In genomic region chr14:103121846-103122577, GRCh38 we compare ENCODE assay signal across 8 cellular contexts. TPM values are rescaled to one million over a fixed set of nuclear protein-coding genes. Genes with fewer than 3 reads are reported as not detected.
DNase-seq lines count a peak whose midpoint lies in the region; ATAC-seq and TF ChIP-seq lines count a peak whose summit lies in the region.

No MANE protein-coding gene starts in this region.

- H3F3A ChIP-seq in DOHH2 (ENCODE audit: control insufficient read depth, insufficient read depth): peaks cover 27% of the 10 kb centered on the region

- peaks cover 24% of the 10 kb centered on the region for H3K27me3 Mint-ChIP-seq in T-helper 17 cell

- H3K4me1 ChIP-seq in DOHH2 (ENCODE audit: control insufficient read depth, low read length) (peaks cover 72% of the 10 kb centered on the region), heart right ventricle (peaks cover 27 to 93% (median 77%) of the 10 kb centered on the region in 9 donors)

- TF ChIP-seq CTCF in DOHH2 (IDR thresholded peaks at IDR 0.05; ENCODE audit: low read depth, low read length, poor library complexity, severe bottlenecking) (no peak), heart right ventricle (IDR thresholded peaks at IDR 0.05) (no peak)

- H3K4me1 Mint-ChIP-seq in T-helper 17 cell: peaks cover 11% of the 10 kb centered on the region

- intact Hi-C loops in heart right ventricle (cut with DNase I) (loop anchor here in 1 of 10 donors (5.0 kb wide), 1 partner anchor 45 kb away; no protein-coding TSS in a partner anchor), sciatic nerve (cut with DNase I) (no loop called here)

- peak; percentile 88 for DNase-seq in NCI-H1436 treated with DMSO at 0.1 percent for 48 hours (lab: John Stamatoyannopoulos, UW)
- DNase-seq in T-helper 17 cell: no peak
- peak; percentile 88 to 89 for DNase-seq in heart right ventricle
- peak; percentile 93 for DNase-seq in sciatic nerve (ENCODE audit: low spot score)
- no peak for DNase-seq in stimulated activated CD4-positive, alpha-beta T cell treated with anti-CD3 and anti-CD28 coated beads, Interleukin-2, amount 100 ng/mL, for 24 hours
- no peak for DNase-seq in putamen (ENCODE audit: low spot score)

- H3K4me3 ChIP-seq in DOHH2 (ENCODE audit: low read length): peak overlapping the region; percentile 67
- H3K4me3 ChIP-seq in heart right ventricle: peak overlapping the region in 9 of 10 donors; percentile 56 to 95 (median 86)

- H3K27ac Mint-ChIP-seq in T-helper 17 cell: no peak overlapping the region

- H3K36me3 ChIP-seq in DOHH2 (ENCODE audit: control insufficient read depth, low read length) (no peaks in the 10 kb centered on the region), heart right ventricle (peaks cover 0 to 11% (median 0%) of the 10 kb centered on the region in 9 donors)

- peak overlapping the region; percentile 71 for H3K4me3 Mint-ChIP-seq in T-helper 17 cell

- H3K27me3 ChIP-seq in DOHH2 (ENCODE audit: control insufficient read depth, low read length) (peaks cover 7% of the 10 kb centered on the region), heart right ventricle (peaks cover 0 to 6% (median 0%) of the 10 kb centered on the region in 7 donors)

- H3K36me3 Mint-ChIP-seq in T-helper 17 cell (ENCODE audit: low read depth): no peaks in the 10 kb centered on the region

- peak overlapping the region; percentile 98 for H3K4me2 ChIP-seq in DOHH2 (ENCODE audit: low read length)

- ATAC-seq in T-helper 17 cell: no peak
- peak; percentile 24 to 61 (median 54) for ATAC-seq in heart right ventricle
- peak; percentile 81 for ATAC-seq in sciatic nerve
- ATAC-seq in GM21723 (IDR thresholded peaks at IDR 0.05; ENCODE audit: unreplicated experiment): no peak

- no peaks in the 10 kb centered on the region for H3K9me2 ChIP-seq in DOHH2 (replicated peaks; ENCODE audit: control insufficient read depth, low read length)

- 0 out of 2 replicates have a peak, but pooled peaks cover 4% of the 10 kb centered on the region for H4K20me1 ChIP-seq in DOHH2 (ENCODE audit: control insufficient read depth, insufficient read depth, low read depth, low read length)

- H3K9me3 ChIP-seq in DOHH2 (ENCODE audit: control insufficient read depth, insufficient read depth, low read length) (no peaks in the 10 kb centered on the region), T-helper 17 cell (ENCODE audit: control insufficient read depth, low read length, poor library complexity, severe bottlenecking) (no peaks in the 10 kb centered on the region), heart right ventricle (no peaks in the 10 kb centered on the region)

- peak overlapping the region; percentile 67 for H3K27ac ChIP-seq in DOHH2 (ENCODE audit: low read depth, low read length)
- peak overlapping the region; percentile 64 to 99 (median 97) for H3K27ac ChIP-seq in heart right ventricle

- peaks cover 5% of the 10 kb centered on the region; the same call in 1 of the 2 replicates for H3K79me2 ChIP-seq in DOHH2 (ENCODE audit: control insufficient read depth, low read length)

- 15 to 17% methylated on average over 23 of the region's 23 CpGs for WGBS in heart right ventricle, 2 donors

RNA-seq across cellular contexts. Expression of gene TNFAIP2, which starts 1.2 kb away (rescaled TPM):
- 10 to 100 TPM in 1 of 2 donors, 1 to 10 TPM in 1; 6.3 to 20.6 TPM for total RNA-seq in T-helper 17 cell
- 100 to 1,000 TPM in 1 of 10 donors, 10 to 100 TPM in 9; 21.8 to 134 (median 42.0) TPM for total RNA-seq in heart right ventricle
- 100 to 1,000 TPM in 1 of 2 donors, 10 to 100 TPM in 1; 24.6 to 138 TPM for polyA plus RNA-seq in heart right ventricle
- total RNA-seq in sciatic nerve: 142 TPM

RNA-seq across cellular contexts. Expression of gene EXOC3L4, which starts 27.5 kb away (rescaled TPM):
- not detected for total RNA-seq in T-helper 17 cell
- 1 to 10 TPM in 2 of 10 donors, under 1 TPM in 4, not detected in 4; 0.16 to 2.0 (median 0.48) TPM for total RNA-seq in heart right ventricle
- polyA plus RNA-seq in heart right ventricle: 1 to 10 TPM in 1 of 2 donors, under 1 TPM in 1; 0.51 to 1.2 TPM
- 3.3 TPM for total RNA-seq in sciatic nerve

RNA-seq across cellular contexts. Expression of gene LBHD2, which starts 38.0 kb away (rescaled TPM):
- total RNA-seq in T-helper 17 cell: not detected
- total RNA-seq in heart right ventricle: not detected
- under 1 TPM in 1 of 2 donors, not detected in 1; 0.19 TPM for polyA plus RNA-seq in heart right ventricle
- not detected for total RNA-seq in sciatic nerve

Comparison
In these comparisons a context has a peak if more than half of its experiments do, and no peak if none do; other contexts are left out.
1. DNase-seq: peak in NCI-H1436 treated with DMSO at 0.1 percent for 48 hours (single experiment), heart right ventricle (2 of 2) and sciatic nerve (single experiment); none in T-helper 17 cell (0 of 3), stimulated activated CD4-positive, alpha-beta T cell treated with anti-CD3 and anti-CD28 coated beads, Interleukin-2, amount 100 ng/mL, for 24 hours (0 of 2) and putamen (single experiment).
2. ATAC-seq: peak in heart right ventricle (8 of 8) and sciatic nerve (single experiment); none in T-helper 17 cell (single experiment) and GM21723 (single experiment).